In genomic region chrX:134184936-134185335, GRCh38 we compare ENCODE assay signal across 1 cellular context.
TF ChIP-seq lines count a peak whose summit lies in the region.

No MANE protein-coding gene starts in this region.

TF ChIP-seq in A549, 52 proteins besides CTCF, POLR2A, EP300 and RAD21 (continued from another document):
- TF ChIP-seq HMGXB4 (CRISPR knock-in tag; IDR thresholded peaks at IDR 0.05; ENCODE audit: borderline replicate concordance) (no peak), ESRRA (IDR thresholded peaks at IDR 0.05; ENCODE audit: borderline replicate concordance, low read length) (no peak), CEBPB (IDR thresholded peaks at IDR 0.05) (no peak)
